In genomic region chr10:123375097-123375496, GRCh38 we compare ENCODE assay signal across 7 cellular contexts.
"Had no signal": no experiment of that assay in that cellular context is flagged by ENCODE, and none has a peak within 500 bp of the region (broad histone marks: within the 10 kb centered on the region; RNA-seq: fewer than 3 reads in every experiment).

No MANE protein-coding gene starts in this region.

- H3K27ac ChIP-seq: HL-60, KMS-11 had no signal

- FAIRE-seq: HTR-8/SVneo, K562 had no signal

- ATAC-seq: K562 had no signal

- H3K9ac ChIP-seq: KMS-11 had no signal

- DNase-seq: IMR-90, KBM-7, KG1 had no signal

- H3K4me2 ChIP-seq: KMS-11 had no signal

- H3K4me3 ChIP-seq: K562 had no signal
